ENCODE assay signal across 8 cellular contexts in the genomic region with DNA sequence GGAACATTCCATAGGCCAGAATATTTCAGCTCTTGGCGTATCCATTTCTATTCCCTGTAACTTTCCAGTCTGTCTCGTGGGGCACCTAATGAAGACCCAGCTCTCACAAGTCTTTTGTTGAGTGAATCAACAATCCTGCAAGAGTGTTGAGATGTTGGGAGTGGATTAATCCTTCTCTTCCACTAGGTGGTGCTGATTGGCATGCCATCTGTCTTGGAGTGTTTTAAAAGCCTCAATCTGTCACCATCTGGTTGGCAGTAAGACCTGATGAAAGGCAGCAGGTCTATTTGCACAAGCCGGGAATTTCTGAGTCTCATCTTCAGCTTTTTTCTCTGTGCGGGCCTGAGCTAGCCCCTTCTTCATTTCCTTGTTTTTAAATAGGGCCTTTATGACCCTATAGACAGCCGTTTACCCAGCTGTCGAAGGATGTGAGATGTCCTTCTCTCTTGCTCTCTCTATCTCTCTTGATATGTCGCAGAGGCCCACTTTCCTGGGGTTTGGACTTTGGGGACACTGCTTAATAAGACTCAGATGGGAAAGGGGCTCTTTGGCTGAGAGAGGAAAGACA.
DNase-seq lines count a peak whose midpoint lies in the region; ATAC-seq, FAIRE-seq and TF ChIP-seq lines count a peak whose summit lies in the region.

No MANE protein-coding gene starts in this region.

- H4K20me1 ChIP-seq in fibroblast of lung (ENCODE audit: control insufficient read depth, extremely low read depth, insufficient read depth, low read length), result no peaks in the 10 kb centered on the region
- H4K20me1 ChIP-seq in neural progenitor cell (ENCODE audit: low read depth), result no peaks in the 10 kb centered on the region

- peaks cover 15 to 18% of the 10 kb centered on the region in 2 donors for H3K27me3 Mint-ChIP-seq in CD4-positive, alpha-beta memory T cell
- peaks cover 4% of the 10 kb centered on the region for H3K27me3 Mint-ChIP-seq in neural progenitor cell (ENCODE audit: insufficient read depth, low read depth)

- H3K4me1 ChIP-seq in CD4-positive, alpha-beta memory T cell (ENCODE audit: insufficient read depth, low read length), result no peaks in the 10 kb centered on the region
- H3K4me1 ChIP-seq in fibroblast of lung (ENCODE audit: control insufficient read depth, extremely low read depth, insufficient read depth, low read length) (no peaks in the 10 kb centered on the region), neural progenitor cell (peaks cover 8% of the 10 kb centered on the region)

- H3K79me2 ChIP-seq in fibroblast of lung (ENCODE audit: control insufficient read depth, insufficient read depth, low read length) (no peaks in the 10 kb centered on the region), neural progenitor cell (ENCODE audit: low read depth) (no peaks in the 10 kb centered on the region)

- H3K4me1 Mint-ChIP-seq in CD4-positive, alpha-beta memory T cell, result no peaks in the 10 kb centered on the region
- peaks cover 10% of the 10 kb centered on the region for H3K4me1 Mint-ChIP-seq in neural progenitor cell

- CTCF ChIA-PET in CD4-positive, alpha-beta memory T cell (lab: Charles Lee; ENCODE audit: partially characterized antibody), result interaction anchor here (0.6 to 1.8 kb wide), 4 partner anchors 29 to 603 kb away, joined by 3 to 6 read pairs (median 4); no protein-coding TSS in a partner anchor

- no peak overlapping the region for H3K27ac Mint-ChIP-seq in CD4-positive, alpha-beta memory T cell
- H3K27ac Mint-ChIP-seq in neural progenitor cell, result no peak overlapping the region

- H3K9me3 ChIP-seq in CD4-positive, alpha-beta memory T cell (ENCODE audit: control insufficient read depth in 1 of 2, low read length in 2 of 2), result no peaks in the 10 kb centered on the region
- H3K9me3 ChIP-seq in fibroblast of lung (ENCODE audit: control insufficient read depth, insufficient read depth, low read depth, low read length) (no peaks in the 10 kb centered on the region), neural progenitor cell (ENCODE audit: low read depth) (no peaks in the 10 kb centered on the region)

- H3K9ac ChIP-seq in fibroblast of lung (ENCODE audit: insufficient read depth, low read length) (no peak overlapping the region), neural progenitor cell (no peak overlapping the region)

- no peak overlapping the region for H3K4me2 ChIP-seq in fibroblast of lung (ENCODE audit: extremely low read depth, insufficient read depth, low read length)
- no peak overlapping the region for H3K4me2 ChIP-seq in neural progenitor cell

- peak; percentile 46 for FAIRE-seq in RCC 7860 (lab: Jason Lieb, UNC)

- intact Hi-C loops in CD4-positive, alpha-beta memory T cell (cut with micrococcal nuclease), result loop anchor here (1.0 kb wide), 1 partner anchor 263 kb away; no protein-coding TSS in a partner anchor

- POLR2A ChIA-PET in CD4-positive, alpha-beta memory T cell (lab: Charles Lee; ENCODE audit: partially characterized antibody), result no interaction called here

- TF ChIP-seq CTCF in fibroblast of lung (conservative IDR thresholded peaks at IDR 0.05 in 1 of 2, IDR thresholded peaks at IDR 0.05 in 1 of 2; ENCODE audit: low read depth in 1 of 2, low read length in 2 of 2), result peak; percentile 44 to 65
- peak; percentile 64 for TF ChIP-seq CTCF in neural progenitor cell (IDR thresholded peaks at IDR 0.05)

- no peaks in the 10 kb centered on the region for H3K36me3 ChIP-seq in CD4-positive, alpha-beta memory T cell (ENCODE audit: insufficient read depth, low read length)
- H3K36me3 ChIP-seq in fibroblast of lung (ENCODE audit: control insufficient read depth, insufficient read depth, low read length), result no peaks in the 10 kb centered on the region
- H3K36me3 ChIP-seq in neural progenitor cell, result no peaks in the 10 kb centered on the region

- no peak overlapping the region for H3K27ac ChIP-seq in CD4-positive, alpha-beta memory T cell (ENCODE audit: low read depth, low read length)
- H3K27ac ChIP-seq in fibroblast of lung (ENCODE audit: insufficient read depth, low read length) (no peak overlapping the region), neural progenitor cell (no peak overlapping the region)

- H3K9me3 Mint-ChIP-seq in CD4-positive, alpha-beta memory T cell, result peaks cover 0 to 2% (median 0%) of the 10 kb centered on the region in 8 donors
- peaks cover 3% of the 10 kb centered on the region for H3K9me3 Mint-ChIP-seq in neural progenitor cell

- H3F3A ChIP-seq in neural progenitor cell (ENCODE audit: low read depth), result no peaks in the 10 kb centered on the region

- H3K4me3 Mint-ChIP-seq in CD4-positive, alpha-beta memory T cell, result no peak overlapping the region
- no peak overlapping the region for H3K4me3 Mint-ChIP-seq in neural progenitor cell

- peaks cover 0 to 4% of the 10 kb centered on the region in 2 donors for H3K36me3 Mint-ChIP-seq in CD4-positive, alpha-beta memory T cell
- no peaks in the 10 kb centered on the region for H3K36me3 Mint-ChIP-seq in neural progenitor cell

- DNase-seq in CD4-positive, alpha-beta memory T cell, result peak; percentile 23 to 34 (median 26)
- DNase-seq in RCC 7860 (ENCODE audit: low spot score) (peak; percentile 43), fibroblast of lung (ENCODE audit: low read depth in 2 of 2) (peak; percentile 42 to 55), neural progenitor cell (ENCODE audit: low spot score) (peak; percentile 63)
- no peak for DNase-seq in activated effector memory CD4-positive, alpha-beta T cell treated with anti-CD3 and anti-CD28 coated beads, Interleukin-2, amount 50 U/mL, for 16 hours

- H3K4me3 ChIP-seq in CD4-positive, alpha-beta memory T cell (ENCODE audit: low read length in 2 of 2), result no peak overlapping the region
- H3K4me3 ChIP-seq in fibroblast of lung (replicated peaks in 1 of 4; ENCODE audit: control extremely low read depth in 1 of 4, insufficient read depth in 1 of 4, low read depth in 3 of 4, low read length in 4 of 4), result no peak overlapping the region
- no peak overlapping the region for H3K4me3 ChIP-seq in neural progenitor cell

- H2AFZ ChIP-seq in fibroblast of lung (ENCODE audit: low read length) (no peak overlapping the region), neural progenitor cell (replicated peaks) (no peak overlapping the region)

- ATAC-seq in GM18511 (IDR thresholded peaks at IDR 0.05; ENCODE audit: unreplicated experiment) (peak; percentile 83), HG03520 (IDR thresholded peaks at IDR 0.05; ENCODE audit: unreplicated experiment) (peak; percentile 51), GM21717 (IDR thresholded peaks at IDR 0.05; ENCODE audit: unreplicated experiment) (no peak)

- no peaks in the 10 kb centered on the region for H3K27me3 ChIP-seq in CD4-positive, alpha-beta memory T cell (ENCODE audit: insufficient read depth, low read length)
- H3K27me3 ChIP-seq in fibroblast of lung (ENCODE audit: control insufficient read depth, insufficient read depth, low read length) (no peaks in the 10 kb centered on the region), neural progenitor cell (no peaks in the 10 kb centered on the region)
